Comparison of ENCODE assay signal across 26 cellular contexts in genomic region chr2:69023236-69023635, GRCh38. TPM values are rescaled to one million over a fixed set of nuclear protein-coding genes. Genes with fewer than 3 reads are reported as not detected.
"Had no signal": no experiment of that assay in that cellular context is flagged by ENCODE, and none has a peak within 500 bp of the region (broad histone marks: within the 10 kb centered on the region; RNA-seq: fewer than 3 reads in every experiment).

No MANE protein-coding gene starts in this region.

- ATAC-seq: Right ventricle myocardium inferior, SK-N-SH treated with all-trans-retinoic acid at 6 μM for 48 hours had no signal

- H3K4me3 ChIP-seq: SJCRH30 had no signal

- H3K27me3 ChIP-seq: SJCRH30 had no signal

- H3K27ac ChIP-seq: SJCRH30 had no signal

- H3K9me3 ChIP-seq: SJCRH30 had no signal

- DNase-seq: KBM-7; MV-4-11; NCI-H1048; NCI-H1105; NCI-H1417; NCI-H1436 treated with DMSO at 0.1 percent for 48 hours; NCI-H1694; NCI-H187 treated with DMSO at 0.1 percent for 48 hours; NCI-H2081; NCI-H2171; NCI-H446; NCI-H510A; NCI-H524 treated with DMSO at 0.1 percent for 48 hours; NCI-H69; NCI-H774; NK-92 treated with Interleukin-12 subunit alpha and Interleukin-12 subunit beta, amount 100 ng/mL, for 24 hours; SHP77 treated with DMSO at 0.1 percent for 48 hours; SJCRH30; T-helper 1 cell had no signal

- H3K4me1 ChIP-seq: SJCRH30 had no signal

RNA-seq across cellular contexts. Expression of gene ANTXR1, which starts 10.3 kb away (rescaled TPM):
- total RNA-seq: OCI-LY7 had no signal

RNA-seq across cellular contexts. Expression of gene GKN1, which starts 48.8 kb away (rescaled TPM):
- total RNA-seq: HT1080, LHCN-M2, MCF 10A, OCI-LY7, PC-3, Right ventricle myocardium inferior, SJCRH30 had no signal
